21 cellular contexts compared by ENCODE assay signal in genomic region chr6:8707369-8707768, GRCh38.
"Had no signal": no experiment of that assay in that cellular context is flagged by ENCODE, and none has a peak within 500 bp of the region (broad histone marks: within the 10 kb centered on the region; RNA-seq: fewer than 3 reads in every experiment).

No MANE protein-coding gene starts in this region.

- H3K36me3 ChIP-seq: WERI-Rb-1 had no signal

- DNase-seq: activated CD4-positive, alpha-beta memory T cell treated with anti-CD3 and anti-CD28 coated beads, Interleukin-2, amount 10 ng/mL, durations not matched to agents 7 days and 5 days; activated CD4-positive, alpha-beta T cell treated with anti-CD3 and anti-CD28 coated beads for 1 hour; activated CD4-positive, alpha-beta T cell treated with anti-CD3 and anti-CD28 coated beads for 48 hours; activated CD4-positive, CD25-positive, alpha-beta regulatory T cell; activated CD8-positive, alpha-beta memory T cell treated with anti-CD3 and anti-CD28 coated beads for 24 hours; activated CD8-positive, alpha-beta memory T cell treated with anti-CD3 and anti-CD28 coated beads, Interleukin-2, amount 10 ng/mL, durations not matched to agents 7 days and 5 days; activated CD8-positive, alpha-beta memory T cell treated with anti-CD3 and anti-CD28 coated beads, Interleukin-2, amount 50 U/mL, for 48 hours; activated effector memory CD4-positive, alpha-beta T cell treated with Interleukin-2 at 50 U/mL for 16 hours; activated naive CD4-positive, alpha-beta T cell treated with anti-CD3 and anti-CD28 coated beads, Interleukin-2, amount 10 ng/mL, durations not matched to agents 7 days and 5 days; activated naive CD8-positive, alpha-beta T cell treated with anti-CD3 and anti-CD28 coated beads, Interleukin-2, amount 50 U/mL, for 24 hours; activated T-cell treated with anti-CD3 and anti-CD28 coated beads, Interleukin-2, amount 50 U/mL, for 48 hours; cerebellar nuclear complex; NCI-H2171; NCI-H446; Right ventricle myocardium superior; T1000 had no signal

- H3K27me3 Mint-ChIP-seq: activated CD4-positive, alpha-beta memory T cell treated with anti-CD3 and anti-CD28 coated beads, Interleukin-2, amount 10 ng/mL, durations not matched to agents 7 days and 5 days; activated CD8-positive, alpha-beta memory T cell treated with anti-CD3 and anti-CD28 coated beads, Interleukin-2, amount 10 ng/mL, durations not matched to agents 7 days and 5 days; activated naive CD4-positive, alpha-beta T cell treated with anti-CD3 and anti-CD28 coated beads, Interleukin-2, amount 10 ng/mL, durations not matched to agents 7 days and 5 days; activated naive CD8-positive, alpha-beta T cell treated with anti-CD3 and anti-CD28 coated beads, Interleukin-2, amount 50 U/mL, for 24 hours; brain had no signal

- H3K4me3 Mint-ChIP-seq: activated CD4-positive, alpha-beta memory T cell treated with anti-CD3 and anti-CD28 coated beads, Interleukin-2, amount 10 ng/mL, durations not matched to agents 7 days and 5 days; activated CD8-positive, alpha-beta memory T cell treated with anti-CD3 and anti-CD28 coated beads, Interleukin-2, amount 10 ng/mL, durations not matched to agents 7 days and 5 days; activated naive CD4-positive, alpha-beta T cell treated with anti-CD3 and anti-CD28 coated beads, Interleukin-2, amount 10 ng/mL, durations not matched to agents 7 days and 5 days; activated naive CD8-positive, alpha-beta T cell; activated naive CD8-positive, alpha-beta T cell treated with anti-CD3 and anti-CD28 coated beads, Interleukin-2, amount 50 U/mL, for 24 hours had no signal

- H3K4me1 Mint-ChIP-seq: activated CD4-positive, alpha-beta memory T cell treated with anti-CD3 and anti-CD28 coated beads, Interleukin-2, amount 10 ng/mL, durations not matched to agents 7 days and 5 days; activated CD8-positive, alpha-beta memory T cell treated with anti-CD3 and anti-CD28 coated beads, Interleukin-2, amount 10 ng/mL, durations not matched to agents 7 days and 5 days; activated naive CD4-positive, alpha-beta T cell treated with anti-CD3 and anti-CD28 coated beads, Interleukin-2, amount 10 ng/mL, durations not matched to agents 7 days and 5 days; activated naive CD8-positive, alpha-beta T cell treated with anti-CD3 and anti-CD28 coated beads, Interleukin-2, amount 50 U/mL, for 24 hours had no signal

- H3K4me2 ChIP-seq: KMS-11 had no signal

- H3K9ac ChIP-seq: KMS-11 had no signal

- H3K36me3 Mint-ChIP-seq: activated CD8-positive, alpha-beta memory T cell treated with anti-CD3 and anti-CD28 coated beads, Interleukin-2, amount 10 ng/mL, durations not matched to agents 7 days and 5 days; activated naive CD4-positive, alpha-beta T cell treated with anti-CD3 and anti-CD28 coated beads, Interleukin-2, amount 10 ng/mL, durations not matched to agents 7 days and 5 days; activated naive CD8-positive, alpha-beta T cell; brain had no signal

- H3K9me3 Mint-ChIP-seq: activated naive CD4-positive, alpha-beta T cell treated with anti-CD3 and anti-CD28 coated beads, Interleukin-2, amount 10 ng/mL, durations not matched to agents 7 days and 5 days; activated naive CD8-positive, alpha-beta T cell treated with anti-CD3 and anti-CD28 coated beads, Interleukin-2, amount 50 U/mL, for 24 hours; brain had no signal

- H3K27ac ChIP-seq: KMS-11, SK-N-MC, WERI-Rb-1 had no signal

- H3K27ac Mint-ChIP-seq: activated CD4-positive, alpha-beta memory T cell treated with anti-CD3 and anti-CD28 coated beads, Interleukin-2, amount 10 ng/mL, durations not matched to agents 7 days and 5 days; activated CD8-positive, alpha-beta memory T cell treated with anti-CD3 and anti-CD28 coated beads, Interleukin-2, amount 10 ng/mL, durations not matched to agents 7 days and 5 days; activated naive CD4-positive, alpha-beta T cell treated with anti-CD3 and anti-CD28 coated beads, Interleukin-2, amount 10 ng/mL, durations not matched to agents 7 days and 5 days; activated naive CD8-positive, alpha-beta T cell; activated naive CD8-positive, alpha-beta T cell treated with anti-CD3 and anti-CD28 coated beads, Interleukin-2, amount 50 U/mL, for 24 hours; brain had no signal
